ENCODE assay signal across 13 cellular contexts in genomic region chr10:34908472-34908871, GRCh38.
A peak's percentile ranks its signal among the peaks of the same experiment; 100 is the strongest.
DNase-seq lines count a peak whose midpoint lies in the region; TF ChIP-seq lines count a peak whose summit lies in the region.
"Had no signal": no experiment of that assay in that cellular context is flagged by ENCODE, and none has a peak within 500 bp of the region (broad histone marks: within the 10 kb centered on the region; RNA-seq: fewer than 3 reads in every experiment).

No MANE protein-coding gene starts in this region.

- peak overlapping the region; percentile 70 for H3K27ac ChIP-seq in A673 (ENCODE audit: low read depth, low read length, poor library complexity, severe bottlenecking)
- peak overlapping the region in 1 of 4 donors; percentile 27 for H3K27ac ChIP-seq in esophagus squamous epithelium
- H3K27ac ChIP-seq: A549, tibial artery had no signal

- POLR2A ChIA-PET in A673 (lab: Charles Lee; ENCODE audit: low non-redundant PET): no interaction called here

- intact Hi-C loops in A673 (cut with micrococcal nuclease; ENCODE audit: unreplicated experiment) (no loop called here), esophagus squamous epithelium (cut with DNase I) (no loop called here)

- TF ChIP-seq CTCF in A673 (conservative IDR thresholded peaks at IDR 0.05; ENCODE audit: low read depth, low read length): no peak
- TF ChIP-seq CTCF in GM20000 (IDR thresholded peaks at IDR 0.05; ENCODE audit: extremely low read depth, missing control alignments): no peak
- TF ChIP-seq CTCF in astrocyte of the spinal cord (IDR thresholded peaks at IDR 0.05; ENCODE audit: low read depth, low read length): no peak
- no peak for TF ChIP-seq CTCF in esophagus squamous epithelium (IDR thresholded peaks at IDR 0.05)

- TF ChIP-seq POLR2A in esophagus squamous epithelium (IDR thresholded peaks at IDR 0.05): no peak

- WGBS in esophagus squamous epithelium, 2 donors: 55 to 67% methylated on average over 5 of the region's 5 CpGs

- BruUV-seq in A673 (replicated peaks; lab: Mats Ljungman, UMichigan): no TSS peak

- H3K4me1 ChIP-seq in A673 (ENCODE audit: insufficient read depth, low read length, poor library complexity, severe bottlenecking) (peaks cover 40% of the 10 kb centered on the region), esophagus squamous epithelium (peaks cover 11 to 61% (median 19%) of the 10 kb centered on the region in 3 donors)
- H3K4me1 ChIP-seq: A549 had no signal

- H3K9me3 ChIP-seq in A673 (ENCODE audit: low read depth, low read length, poor library complexity, severe bottlenecking): no peaks in the 10 kb centered on the region
- H3K9me3 ChIP-seq in esophagus squamous epithelium: no peaks in the 10 kb centered on the region
- H3K9me3 ChIP-seq: A549, tibial artery had no signal

- H3K36me3 ChIP-seq in A673 (ENCODE audit: insufficient read depth, low read length, poor library complexity, severe bottlenecking) (no peaks in the 10 kb centered on the region), esophagus squamous epithelium (no peaks in the 10 kb centered on the region)
- H3K36me3 ChIP-seq: tibial artery had no signal

- DNase-seq in A673 (ENCODE audit: low spot score) (peak; percentile 70), GM20000 (ENCODE audit: low spot score) (peak; percentile 11), astrocyte of the spinal cord (ENCODE audit: low read depth, low spot score) (peak; percentile 68), islet precursor cell (peak; percentile 49), retina (no peak), COR-L47 (lab: John Stamatoyannopoulos, UW) (no peak), esophagus squamous epithelium (lab: John Stamatoyannopoulos, UW) (no peak)
- DNase-seq in activated CD8-positive, alpha-beta memory T cell treated with anti-CD3 and anti-CD28 coated beads, Interleukin-2, amount 50 U/mL, for 4 hours: no peak
- DNase-seq: activated B cell treated with CpG ODN at 0.5 μM for 24 hours, NCI-H146, tibial artery had no signal

- in situ Hi-C loops in astrocyte of the spinal cord (cut with HindIII; ENCODE audit: low sequenced_read_pairs): no loop called here

- H3K4me3 ChIP-seq in A673 (ENCODE audit: low read depth, low read length, poor library complexity, severe bottlenecking) (no peak overlapping the region), astrocyte of the spinal cord (ENCODE audit: low read depth, low read length) (no peak overlapping the region), esophagus squamous epithelium (no peak overlapping the region)
- H3K4me3 ChIP-seq: A549, skin epidermis, tibial artery had no signal

- CTCF ChIA-PET in A673 (lab: Charles Lee): interaction anchor here (0.6 kb wide), 1 partner anchor 142 kb away, joined by 4 read pairs; no protein-coding TSS in a partner anchor

- H3K27me3 ChIP-seq in A673 (replicated peaks; ENCODE audit: insufficient read depth, low read depth, low read length, poor library complexity): no peaks in the 10 kb centered on the region
- H3K27me3 ChIP-seq in esophagus squamous epithelium: no peaks in the 10 kb centered on the region
- H3K27me3 ChIP-seq: tibial artery had no signal

Comparison
In these comparisons a context has a peak if more than half of its experiments do, and no peak if none do; other contexts are left out.
1. DNase-seq: peak in A673 (single experiment), GM20000 (single experiment), astrocyte of the spinal cord (single experiment) and islet precursor cell (single experiment); none in retina (single experiment), COR-L47 (single experiment), esophagus squamous epithelium (single experiment) and activated CD8-positive, alpha-beta memory T cell treated with anti-CD3 and anti-CD28 coated beads, Interleukin-2, amount 50 U/mL, for 4 hours (single experiment).